ENCODE assay signal across 1 cellular context in genomic region chr10:119031496-119032059, GRCh38.
TF ChIP-seq lines count a peak whose summit lies in the region.

No MANE protein-coding gene starts in this region.

TF ChIP-seq in GM12878, 131 proteins besides CTCF, POLR2A, EP300 and RAD21:
- no peak for TF ChIP-seq IRF3 (IDR thresholded peaks at IDR 0.05)
- no peak for TF ChIP-seq FOXK2 (IDR thresholded peaks at IDR 0.05)
- no peak for TF ChIP-seq CREM (IDR thresholded peaks at IDR 0.05; ENCODE audit: low read depth)
- no peak for TF ChIP-seq SREBF2 (IDR thresholded peaks at IDR 0.05; ENCODE audit: low read length)
- no peak for TF ChIP-seq KLF5 (IDR thresholded peaks at IDR 0.05; ENCODE audit: partially characterized antibody)
- TF ChIP-seq IKZF1 (conservative IDR thresholded peaks at IDR 0.05): no peak
- no peak for TF ChIP-seq YBX1 (IDR thresholded peaks at IDR 0.05)
- TF ChIP-seq STAT3 (IDR thresholded peaks at IDR 0.05; ENCODE audit: low read depth, low read length): no peak
- TF ChIP-seq MEF2B (IDR thresholded peaks at IDR 0.05; ENCODE audit: partially characterized antibody, poor library complexity, severe bottlenecking): no peak
- TF ChIP-seq ZBED1 (IDR thresholded peaks at IDR 0.05; ENCODE audit: borderline replicate concordance): no peak
- no peak for TF ChIP-seq NR2C1 (IDR thresholded peaks at IDR 0.05)
- no peak for TF ChIP-seq SUZ12 (IDR thresholded peaks at IDR 0.05; ENCODE audit: unreplicated experiment)
